27 cellular contexts compared by ENCODE assay signal in genomic region chr4:174973336-174973735, GRCh38.
"Had no signal": no experiment of that assay in that cellular context is flagged by ENCODE, and none has a peak within 500 bp of the region (broad histone marks: within the 10 kb centered on the region; RNA-seq: fewer than 3 reads in every experiment).

No MANE protein-coding gene starts in this region.

- ATAC-seq: activated naive CD4-positive, alpha-beta T cell treated with anti-CD3 and anti-CD28 coated beads, Interleukin-2, amount 50 U/mL, for 72 hours; activated naive CD8-positive, alpha-beta T cell treated with anti-CD3 and anti-CD28 coated beads, Interleukin-2, amount 50 U/mL, for 24 hours; activated T-cell treated with anti-CD3 and anti-CD28 coated beads, Interleukin-2, amount 50 U/mL, for 4 hours; activated T-cell treated with anti-CD3 and anti-CD28 coated beads, Interleukin-2, amount 50 U/mL, for 72 hours; activated T-helper 17 cell treated with anti-CD3 and anti-CD28 coated beads, Interleukin-2, amount 50 U/mL, for 72 hours; body of pancreas had no signal

- DNase-seq: activated effector memory CD4-positive, alpha-beta T cell treated with anti-CD3 and anti-CD28 coated beads, Interleukin-2, amount 50 U/mL, for 16 hours; activated effector memory CD4-positive, alpha-beta T cell treated with Interleukin-2 at 50 U/mL for 16 hours; activated gamma-delta T cell; activated gamma-delta T cell treated with Interleukin-2 at 50 U/mL for 16 hours; activated naive CD4-positive, alpha-beta T cell; activated naive CD4-positive, alpha-beta T cell treated with anti-CD3 and anti-CD28 coated beads for 36 hours; activated naive CD4-positive, alpha-beta T cell treated with anti-CD3 and anti-CD28 coated beads, Interleukin-2, amount 10 ng/mL, durations not matched to agents 7 days and 5 days; activated naive CD4-positive, alpha-beta T cell treated with anti-CD3 and anti-CD28 coated beads, Interleukin-2, amount 50 U/mL, for 16 hours; activated naive CD4-positive, alpha-beta T cell treated with Interleukin-2 at 50 U/mL for 16 hours; activated naive CD8-positive, alpha-beta T cell treated with anti-CD3 and anti-CD28 coated beads for 36 hours; activated naive CD8-positive, alpha-beta T cell treated with anti-CD3 and anti-CD28 coated beads, Interleukin-2, amount 10 ng/mL, durations not matched to agents 7 days and 5 days; activated naive CD8-positive, alpha-beta T cell treated with anti-CD3 and anti-CD28 coated beads, Interleukin-2, amount 50 U/mL, for 24 hours; activated T-cell treated with anti-CD3 and anti-CD28 coated beads, Interleukin-2, amount 50 U/mL, for 1 hour; activated T-cell treated with anti-CD3 and anti-CD28 coated beads, Interleukin-2, amount 50 U/mL, for 24 hours; activated T-cell treated with anti-CD3 and anti-CD28 coated beads, Interleukin-2, amount 50 U/mL, for 4 hours; activated T-cell treated with anti-CD3 and anti-CD28 coated beads, Interleukin-2, amount 50 U/mL, for 48 hours; activated T-cell treated with anti-CD3 and anti-CD28 coated beads, Interleukin-2, amount 50 U/mL, for 72 hours; adrenal gland; amniotic stem cell; anterior cingulate cortex; aorta; body of pancreas; brain microvascular endothelial cell; central memory CD4-positive, alpha-beta T cell; cerebellar nuclear complex had no signal
